In genomic region chr4:25993564-25994185, GRCh38 we compare ENCODE assay signal across 9 cellular contexts.
A peak's percentile ranks its signal among the peaks of the same experiment; 100 is the strongest.
DNase-seq lines count a peak whose midpoint lies in the region; ATAC-seq and TF ChIP-seq lines count a peak whose summit lies in the region.
"Had no signal": no experiment of that assay in that cellular context is flagged by ENCODE, and none has a peak within 500 bp of the region (broad histone marks: within the 10 kb centered on the region; RNA-seq: fewer than 3 reads in every experiment).

No MANE protein-coding gene starts in this region.

- peak; percentile 33 for DNase-seq in ELR (ENCODE audit: low read depth)
- peak; percentile 55 for DNase-seq in RPMI7951 (ENCODE audit: low read depth)
- DNase-seq in fibroblast of peridontal ligament (ENCODE audit: extremely low read depth) = peak; percentile 39
- peak; percentile 25 for DNase-seq in stimulated activated CD4-positive, alpha-beta T cell treated with anti-CD3 and anti-CD28 coated beads, Interleukin-4, amount 100 ng/mL, for 24 hours
- DNase-seq in NCI-H774 (lab: John Stamatoyannopoulos, UW) = no peak
- no peak for DNase-seq in Kasumi-1 (lab: John Stamatoyannopoulos, UW)

- CTCF ChIA-PET in HEK293 (lab: Yijun Ruan, JAX) = no interaction called here

- TF ChIP-seq CTCF in HEK293 (tag by site-specific recombination; IDR thresholded peaks at IDR 0.05) = no peak

- H3K4me1 ChIP-seq in HEK293 (ENCODE audit: control insufficient read depth, insufficient read depth, low read length) = no peaks in the 10 kb centered on the region
- H3K4me1 ChIP-seq: SJSA1 had no signal

- ATAC-seq in HG03135 (IDR thresholded peaks at IDR 0.05; ENCODE audit: unreplicated experiment) = no peak

- POLR2A ChIA-PET in HEK293 (lab: Yijun Ruan, JAX) = no interaction called here

- H3K9me3 ChIP-seq in HEK293 (ENCODE audit: control insufficient read depth, insufficient read depth, low read depth, low read length) = no peaks in the 10 kb centered on the region
- H3K9me3 ChIP-seq: SJSA1 had no signal

- no peak overlapping the region for H3K27ac ChIP-seq in HEK293 (ENCODE audit: extremely low read depth, low read depth, low read length)
- H3K27ac ChIP-seq: SJSA1 had no signal

- no peak overlapping the region for H3K4me3 ChIP-seq in HEK293 (ENCODE audit: low read depth, low read length)
- H3K4me3 ChIP-seq: SJSA1 had no signal

- H3K36me3 ChIP-seq in HEK293 (ENCODE audit: control insufficient read depth in 2 of 2, insufficient read depth in 1 of 2, low read length in 2 of 2) = no peaks in the 10 kb centered on the region
- H3K36me3 ChIP-seq: SJSA1 had no signal

TF ChIP-seq in HEK293, 187 proteins besides CTCF, POLR2A, EP300 and RAD21:
- no peak for TF ChIP-seq ZNF791 (tag by site-specific recombination; IDR thresholded peaks at IDR 0.05)
- TF ChIP-seq KLF16 (tag by site-specific recombination; IDR thresholded peaks at IDR 0.05) = no peak
- TF ChIP-seq KLF1 (tag by site-specific recombination; IDR thresholded peaks at IDR 0.05) = peak; percentile 63; the same call in 1 of the 2 replicates
- no peak for TF ChIP-seq HIC1 (tag by site-specific recombination; IDR thresholded peaks at IDR 0.05)
- TF ChIP-seq OSR2 (tag by site-specific recombination; IDR thresholded peaks at IDR 0.05) = no peak

Comparison
In these comparisons a context has a peak if more than half of its experiments do, and no peak if none do; other contexts are left out.
1. DNase-seq: peak in ELR (single experiment), RPMI7951 (single experiment), fibroblast of peridontal ligament (single experiment) and stimulated activated CD4-positive, alpha-beta T cell treated with anti-CD3 and anti-CD28 coated beads, Interleukin-4, amount 100 ng/mL, for 24 hours (single experiment); none in NCI-H774 (single experiment) and Kasumi-1 (0 of 2).